Comparison of ENCODE assay signal across 13 cellular contexts in genomic region chr1:108120163-108120562, GRCh38.
DNase-seq lines count a peak whose midpoint lies in the region; TF ChIP-seq lines count a peak whose summit lies in the region.
"Had no signal": no experiment of that assay in that cellular context is flagged by ENCODE, and none has a peak within 500 bp of the region (broad histone marks: within the 10 kb centered on the region; RNA-seq: fewer than 3 reads in every experiment).

No MANE protein-coding gene starts in this region.

- no peak overlapping the region for H3K9ac ChIP-seq in KMS-11

- DNase-seq in DMS79 treated with DMSO at 0.1 percent for 48 hours (lab: John Stamatoyannopoulos, UW) (peak; percentile 49), NCI-H2171 (lab: John Stamatoyannopoulos, UW) (peak; percentile 26), osteoblast (ENCODE audit: insufficient read length, low spot score, missing footprints) (peak; percentile 10), NAMALWA (ENCODE audit: low spot score) (no peak), NCI-H226 (no peak)
- DNase-seq in activated CD4-positive, alpha-beta T cell treated with anti-CD3 and anti-CD28 coated beads, Interleukin-2, amount 50 U/mL, for 1 hour: no peak
- DNase-seq: ACHN, NCI-H1092 treated with DMSO at 0.1 percent for 48 hours, NCI-H146, NCI-H510A, T-helper 1 cell had no signal

- no peaks in the 10 kb centered on the region for H3K9me3 ChIP-seq in osteoblast (ENCODE audit: low read depth, low read length)

- H3K4me1 ChIP-seq in KMS-11 (ENCODE audit: low read depth, poor library complexity, severe bottlenecking) (peaks cover 43% of the 10 kb centered on the region), osteoblast (ENCODE audit: insufficient read depth, low read length) (no peaks in the 10 kb centered on the region)

- H3K4me2 ChIP-seq in KMS-11 (peak overlapping the region; percentile 45; the same call in 1 of the 2 replicates), osteoblast (ENCODE audit: insufficient read depth, low read length) (no peak overlapping the region)

- H3K27me3 ChIP-seq in KMS-11 (ENCODE audit: insufficient read depth, low read depth) (no peaks in the 10 kb centered on the region), osteoblast (ENCODE audit: insufficient read depth, low read length) (peaks cover 14% of the 10 kb centered on the region)

- no peak overlapping the region for H3K4me3 ChIP-seq in KMS-11 (IDR thresholded peaks at IDR 0.05; ENCODE audit: insufficient read depth, low read depth, low read length)
- no peak overlapping the region for H3K4me3 ChIP-seq in osteoblast (ENCODE audit: insufficient read depth, low read length)

- H3K27ac ChIP-seq in KMS-11: no peak overlapping the region
- no peak overlapping the region for H3K27ac ChIP-seq in osteoblast (ENCODE audit: low read depth, low read length)
- H3K27ac ChIP-seq: HL-60 had no signal

- no peaks in the 10 kb centered on the region for H4K20me1 ChIP-seq in KMS-11 (ENCODE audit: insufficient read depth)
- H4K20me1 ChIP-seq in osteoblast (ENCODE audit: insufficient read depth, low read length): no peaks in the 10 kb centered on the region

- H2AFZ ChIP-seq in KMS-11 (ENCODE audit: low read depth): no peak overlapping the region; the same call in 1 of the 2 replicates
- H2AFZ ChIP-seq in osteoblast (ENCODE audit: low read length): no peak overlapping the region

- H3K79me2 ChIP-seq in KMS-11 (ENCODE audit: insufficient read depth, low read depth) (no peaks in the 10 kb centered on the region), osteoblast (ENCODE audit: insufficient read depth, low read length) (no peaks in the 10 kb centered on the region)

- no peak for TF ChIP-seq CTCF in KMS-11 (conservative IDR thresholded peaks at IDR 0.05; ENCODE audit: low read depth, low read length)
- TF ChIP-seq CTCF in osteoblast (IDR thresholded peaks at IDR 0.05; ENCODE audit: extremely low read depth, low read depth, low read length): no peak

- H3K36me3 ChIP-seq in KMS-11 (ENCODE audit: insufficient read depth) (no peaks in the 10 kb centered on the region), osteoblast (ENCODE audit: insufficient read depth, low read length) (no peaks in the 10 kb centered on the region)

Comparison
In these comparisons a context has a peak if more than half of its experiments do, and no peak if none do; other contexts are left out.
1. DNase-seq: peak in DMS79 treated with DMSO at 0.1 percent for 48 hours (single experiment), NCI-H2171 (single experiment) and osteoblast (single experiment); none in NAMALWA (single experiment), activated CD4-positive, alpha-beta T cell treated with anti-CD3 and anti-CD28 coated beads, Interleukin-2, amount 50 U/mL, for 1 hour (single experiment) and NCI-H226 (single experiment).